ENCODE assay signal across 1 cellular context in genomic region chr7:111107989-111108388, GRCh38.
TF ChIP-seq lines count a peak whose summit lies in the region.

No MANE protein-coding gene starts in this region.

TF ChIP-seq in SK-N-SH, 30 proteins besides CTCF, POLR2A, EP300 and RAD21 (continued from another document):
- no peak for TF ChIP-seq FOSL2 (IDR thresholded peaks at IDR 0.05; ENCODE audit: borderline replicate concordance, low read depth)
- TF ChIP-seq GABPA (IDR thresholded peaks at IDR 0.05; ENCODE audit: low read depth): no peak
- no peak for TF ChIP-seq RXRA (IDR thresholded peaks at IDR 0.05; ENCODE audit: borderline replicate concordance, low read depth)
- no peak for TF ChIP-seq SMC3 (IDR thresholded peaks at IDR 0.05; ENCODE audit: low read depth, low read length)
- TF ChIP-seq RFX5 (IDR thresholded peaks at IDR 0.05; ENCODE audit: low read length): peak; percentile 37; the same call in 1 of the 2 replicates
- peak; percentile 85 for TF ChIP-seq FOXJ3 (CRISPR knock-in tag; IDR thresholded peaks at IDR 0.05)
- TF ChIP-seq TCF12 (IDR thresholded peaks at IDR 0.05): peak; percentile 64
- TF ChIP-seq MXI1 (IDR thresholded peaks at IDR 0.05; ENCODE audit: low read depth, low read length): peak; percentile 64; the same call in 1 of the 2 replicates
